17 cellular contexts compared by ENCODE assay signal in the genomic region with DNA sequence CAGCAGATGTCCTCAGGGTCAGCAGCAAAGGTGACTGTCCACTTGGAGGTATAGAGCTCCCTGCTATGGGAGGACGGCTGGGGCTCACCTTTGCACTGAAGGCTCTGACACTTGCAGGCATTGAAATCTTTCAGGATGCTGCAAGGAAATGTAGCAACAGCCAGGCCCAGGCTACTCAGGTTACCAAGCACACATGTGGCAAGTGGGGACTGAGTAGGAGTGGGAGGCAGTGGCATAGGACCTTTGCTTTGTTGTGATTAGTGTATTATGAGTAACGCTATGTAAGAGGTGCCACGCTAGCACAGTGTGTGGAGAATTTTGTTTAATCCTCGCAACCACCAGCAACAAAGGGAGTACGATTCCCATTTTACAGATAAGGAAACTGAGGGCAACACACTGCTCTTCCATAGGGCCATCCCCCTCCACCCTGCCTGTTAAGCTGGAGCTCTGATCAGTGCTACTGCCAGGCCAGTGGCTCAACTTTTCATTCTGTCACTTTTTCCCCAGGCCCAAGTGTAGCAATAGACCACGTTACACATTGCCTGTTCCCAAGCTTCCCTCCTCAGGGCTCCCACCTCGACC. TPM values are rescaled to one million over a fixed set of nuclear protein-coding genes. Genes with fewer than 3 reads are reported as not detected.
DNase-seq lines count a peak whose midpoint lies in the region; ATAC-seq and TF ChIP-seq lines count a peak whose summit lies in the region.
"Had no signal": no experiment of that assay in that cellular context is flagged by ENCODE, and none has a peak within 500 bp of the region (broad histone marks: within the 10 kb centered on the region; RNA-seq: fewer than 3 reads in every experiment).

No MANE protein-coding gene starts in this region.

- H3K27ac ChIP-seq in IMR-90 (ENCODE audit: insufficient read depth, low read length) (no peak overlapping the region), stomach smooth muscle (ENCODE audit: low read length) (peak overlapping the region; percentile 24), esophagus muscularis mucosa (replicated peaks in 1 of 4) (no peak overlapping the region), left lung (peak overlapping the region in 1 of 2 donors; percentile 60)
- H3K27ac ChIP-seq: RWPE1, SJSA1 had no signal

- TF ChIP-seq CTCF in IMR-90 (conservative IDR thresholded peaks at IDR 0.05; ENCODE audit: low read depth, low read length) (no peak), esophagus muscularis mucosa (IDR thresholded peaks at IDR 0.05) (no peak), left lung (IDR thresholded peaks at IDR 0.05) (no peak)

- no peak overlapping the region for H2BK5ac ChIP-seq in IMR-90 (ENCODE audit: low read depth, low read length, poor library complexity, severe bottlenecking)

- TF ChIP-seq POLR2A in IMR-90 (IDR thresholded peaks at IDR 0.05; ENCODE audit: low read depth, low read length) (no peak), esophagus muscularis mucosa (IDR thresholded peaks at IDR 0.05; ENCODE audit: low read depth) (no peak)

- H3K4me2 ChIP-seq in IMR-90 (ENCODE audit: low read depth, low read length): no peak overlapping the region

- H3K18ac ChIP-seq in IMR-90 (ENCODE audit: low read depth, low read length): no peak overlapping the region

- DNase-seq in activated naive CD8-positive, alpha-beta T cell treated with anti-CD3 and anti-CD28 coated beads, Interleukin-2, amount 50 U/mL, for 24 hours: no peak
- DNase-seq in IMR-90 (peak; percentile 19), esophagus muscularis mucosa (ENCODE audit: extremely low spot score) (no peak), left lung (no peak), cardiac septum (ENCODE audit: low spot score) (no peak)
- no peak for DNase-seq in effector memory CD8-positive, alpha-beta T cell
- DNase-seq: ACHN, DMS 273 treated with DMSO at 0.1 percent for 48 hours, NCI-H1417 treated with DMSO at 0.1 percent for 48 hours, NCI-H2029 treated with DMSO at 0.1 percent for 48 hours, NCI-H69 had no signal

- no peak for ATAC-seq in activated naive CD8-positive, alpha-beta T cell treated with anti-CD3 and anti-CD28 coated beads, Interleukin-2, amount 50 U/mL, for 24 hours
- ATAC-seq in IMR-90 (ENCODE audit: low read depth): no peak
- no peak for ATAC-seq in effector memory CD8-positive, alpha-beta T cell (replicated peaks)
- no peak for ATAC-seq in left lung

- H3K9me1 ChIP-seq in IMR-90 (ENCODE audit: insufficient read depth, low read length): peaks cover 7% of the 10 kb centered on the region; the same call in 1 of the 2 replicates

- H3K14ac ChIP-seq in IMR-90 (replicated peaks; ENCODE audit: low read depth, low read length): no peak overlapping the region

- peaks cover 16% of the 10 kb centered on the region for H3K4me1 Mint-ChIP-seq in activated naive CD8-positive, alpha-beta T cell (ENCODE audit: low read depth)
- peaks cover 20% of the 10 kb centered on the region for H3K4me1 Mint-ChIP-seq in activated naive CD8-positive, alpha-beta T cell treated with anti-CD3 and anti-CD28 coated beads, Interleukin-2, amount 50 U/mL, for 24 hours
- peaks cover 13 to 14% of the 10 kb centered on the region in 2 donors for H3K4me1 Mint-ChIP-seq in effector memory CD8-positive, alpha-beta T cell (ENCODE audit: low read depth in 2 of 2)

- no peaks in the 10 kb centered on the region for H3K27me3 ChIP-seq in IMR-90 (ENCODE audit: control insufficient read depth, insufficient read depth, low read length)
- H3K27me3 ChIP-seq in stomach smooth muscle (ENCODE audit: control insufficient read depth in 1 of 2, insufficient read depth in 2 of 2, low read length in 2 of 2): no peaks in the 10 kb centered on the region
- H3K27me3 ChIP-seq in esophagus muscularis mucosa: no peaks in the 10 kb centered on the region
- H3K27me3 ChIP-seq in left lung: no peaks in the 10 kb centered on the region
- H3K27me3 ChIP-seq: SJSA1 had no signal

- H3K4ac ChIP-seq in IMR-90 (ENCODE audit: low read depth, low read length): no peak overlapping the region

- no peaks in the 10 kb centered on the region for H3K9me3 Mint-ChIP-seq in activated naive CD8-positive, alpha-beta T cell (ENCODE audit: low read depth)
- H3K9me3 Mint-ChIP-seq in activated naive CD8-positive, alpha-beta T cell treated with anti-CD3 and anti-CD28 coated beads, Interleukin-2, amount 50 U/mL, for 24 hours: no peaks in the 10 kb centered on the region
- no peaks in the 10 kb centered on the region for H3K9me3 Mint-ChIP-seq in effector memory CD8-positive, alpha-beta T cell

- H2AK5ac ChIP-seq in IMR-90 (ENCODE audit: low read depth, low read length): no peak overlapping the region

- H3K4me3 Mint-ChIP-seq in activated naive CD8-positive, alpha-beta T cell: no peak overlapping the region
- H3K4me3 Mint-ChIP-seq in activated naive CD8-positive, alpha-beta T cell treated with anti-CD3 and anti-CD28 coated beads, Interleukin-2, amount 50 U/mL, for 24 hours: no peak overlapping the region
- no peak overlapping the region for H3K4me3 Mint-ChIP-seq in effector memory CD8-positive, alpha-beta T cell

- H3K56ac ChIP-seq in IMR-90 (ENCODE audit: extremely low read depth, insufficient read depth, low read length): no peak overlapping the region

- peak overlapping the region; percentile 50 for H3K27ac Mint-ChIP-seq in activated naive CD8-positive, alpha-beta T cell
- H3K27ac Mint-ChIP-seq in activated naive CD8-positive, alpha-beta T cell treated with anti-CD3 and anti-CD28 coated beads, Interleukin-2, amount 50 U/mL, for 24 hours: no peak overlapping the region
- H3K27ac Mint-ChIP-seq in effector memory CD8-positive, alpha-beta T cell: peak overlapping the region; percentile 16 to 77

- TSS peak; percentile 11 for BruUV-seq in IMR-90 (replicated peaks; lab: Mats Ljungman, UMichigan)

- no peak overlapping the region for H2BK20ac ChIP-seq in IMR-90 (ENCODE audit: low read depth, low read length)

- no peaks in the 10 kb centered on the region for H3K27me3 Mint-ChIP-seq in activated naive CD8-positive, alpha-beta T cell
- no peaks in the 10 kb centered on the region for H3K27me3 Mint-ChIP-seq in activated naive CD8-positive, alpha-beta T cell treated with anti-CD3 and anti-CD28 coated beads, Interleukin-2, amount 50 U/mL, for 24 hours
- H3K27me3 Mint-ChIP-seq in effector memory CD8-positive, alpha-beta T cell: no peaks in the 10 kb centered on the region

- H4K8ac ChIP-seq in IMR-90 (ENCODE audit: low read depth in 2 of 2, low read length in 2 of 2): no peak overlapping the region

- intact Hi-C loops in IMR-90 (cut with micrococcal nuclease): no loop called here
- intact Hi-C loops in esophagus muscularis mucosa (cut with DNase I): no loop called here
- intact Hi-C loops in left lung (cut with DNase I): no loop called here
- intact Hi-C loops in cardiac septum (cut with DNase I): no loop called here

- H4K91ac ChIP-seq in IMR-90 (ENCODE audit: insufficient read depth, low read depth, low read length): no peak overlapping the region

- 89% methylated on average over 3 of the region's 7 CpGs; no CpG with 5 or more reads in 1 of the 2 experiments for WGBS in IMR-90 (ENCODE audit: extremely low coverage in 2 of 2, insufficient read length in 1 of 2), 2 experiments
- 91% methylated on average over 7 of the region's 7 CpGs for WGBS in esophagus muscularis mucosa

- POLR2A ChIA-PET in IMR-90 (lab: Charles Lee; ENCODE audit: unreplicated experiment): no interaction called here

- dilution Hi-C loops in IMR-90 (cut with HindIII; ENCODE audit: low sequenced_read_pairs, unreplicated experiment): no loop called here

- H4K20me1 ChIP-seq in IMR-90 (ENCODE audit: insufficient read depth, low read length): peaks cover 13% of the 10 kb centered on the region

- peaks cover 0 to 21% of the 10 kb centered on the region in 2 experiments; a peak in 2 of 4 replicates for H3K79me1 ChIP-seq in IMR-90 (ENCODE audit: low read depth in 1 of 2, low read length in 2 of 2)

- H3K36me3 ChIP-seq in IMR-90 (ENCODE audit: control insufficient read depth, insufficient read depth, low read length): peaks cover 50% of the 10 kb centered on the region
- peaks cover 46 to 49% of the 10 kb centered on the region in 2 donors for H3K36me3 ChIP-seq in stomach smooth muscle (ENCODE audit: control insufficient read depth in 2 of 2, insufficient read depth in 2 of 2, low read length in 2 of 2)
- peaks cover 24 to 96% (median 79%) of the 10 kb centered on the region in 4 donors for H3K36me3 ChIP-seq in esophagus muscularis mucosa
- H3K36me3 ChIP-seq in left lung: peaks cover 0 to 93% of the 10 kb centered on the region in 2 donors

- H2AFZ ChIP-seq in IMR-90 (replicated peaks; ENCODE audit: low read length, poor library complexity): no peak overlapping the region

- no peak for TF ChIP-seq RAD21 in IMR-90 (IDR thresholded peaks at IDR 0.05; ENCODE audit: low read length)

- CTCF ChIA-PET in IMR-90 (lab: Yijun Ruan, JAX): no interaction called here

- H2AK9ac ChIP-seq in IMR-90 (replicated peaks; ENCODE audit: low read depth, low read length, poor library complexity): no peak overlapping the region

- H3K4me1 ChIP-seq in IMR-90 (ENCODE audit: control insufficient read depth, insufficient read depth, low read length): peaks cover 8% of the 10 kb centered on the region
- peaks cover 14% of the 10 kb centered on the region for H3K4me1 ChIP-seq in stomach smooth muscle (ENCODE audit: control insufficient read depth, insufficient read depth, low read length)
- peaks cover 0 to 25% (median 22%) of the 10 kb centered on the region in 4 donors for H3K4me1 ChIP-seq in esophagus muscularis mucosa
- peaks cover 7 to 15% of the 10 kb centered on the region in 2 donors for H3K4me1 ChIP-seq in left lung

- in situ Hi-C loops in IMR-90 (cut with MboI; ENCODE audit: low sequenced_read_pairs): no loop called here

- H2BK120ac ChIP-seq in IMR-90 (ENCODE audit: low read depth, low read length): no peak overlapping the region

- no peak for TF ChIP-seq EP300 in esophagus muscularis mucosa (IDR thresholded peaks at IDR 0.05)

- H3K36me3 Mint-ChIP-seq in activated naive CD8-positive, alpha-beta T cell: peaks cover 2% of the 10 kb centered on the region
- peaks cover 18% of the 10 kb centered on the region for H3K36me3 Mint-ChIP-seq in activated naive CD8-positive, alpha-beta T cell treated with anti-CD3 and anti-CD28 coated beads, Interleukin-2, amount 50 U/mL, for 24 hours (ENCODE audit: low read depth)
- peaks cover 85% of the 10 kb centered on the region for H3K36me3 Mint-ChIP-seq in effector memory CD8-positive, alpha-beta T cell (ENCODE audit: insufficient read depth)

- no peak overlapping the region for H3K23ac ChIP-seq in IMR-90 (ENCODE audit: low read depth, low read length)

- no peak overlapping the region for H4K5ac ChIP-seq in IMR-90 (ENCODE audit: low read depth, low read length)

- no peak overlapping the region for H2BK15ac ChIP-seq in IMR-90 (ENCODE audit: low read depth, low read length)

- H3K4me3 ChIP-seq in IMR-90 (ENCODE audit: insufficient read depth, low read depth, low read length): no peak overlapping the region
- no peak overlapping the region for H3K4me3 ChIP-seq in stomach smooth muscle (ENCODE audit: low read length in 2 of 2)
- no peak overlapping the region for H3K4me3 ChIP-seq in esophagus muscularis mucosa
- H3K4me3 ChIP-seq in left lung: no peak overlapping the region
- H3K4me3 ChIP-seq: SJSA1 had no signal

- H3K9ac ChIP-seq in IMR-90 (ENCODE audit: low read depth, low read length) (no peak overlapping the region), stomach smooth muscle (ENCODE audit: low read length in 2 of 2) (no peak overlapping the region)

- H3K9me3 ChIP-seq in IMR-90 (ENCODE audit: control insufficient read depth, insufficient read depth, low read length) (no peaks in the 10 kb centered on the region), stomach smooth muscle (ENCODE audit: control insufficient read depth in 2 of 2, low read length in 2 of 2) (no peaks in the 10 kb centered on the region), esophagus muscularis mucosa (no peaks in the 10 kb centered on the region), left lung (no peaks in the 10 kb centered on the region)
- H3K9me3 ChIP-seq: SJSA1 had no signal

RNA-seq across cellular contexts. Expression of gene TMEM63A, which starts 21.2 kb away (rescaled TPM):
- 4.7 and 5.6 TPM in 2 replicates for total RNA-seq in IMR-90 (2012; rRNA removed)
- polyA plus RNA-seq in IMR-90 (2012; rRNA removed): 23.3 and 23.4 TPM in 2 replicates
- polyA plus RNA-seq in IMR-90 (2012; cell fraction: cytosol; rRNA removed): 6.1 and 8.6 TPM in 2 replicates
- 206 and 213 TPM in 2 replicates for polyA plus RNA-seq in IMR-90 (2012; cell fraction: nucleus; rRNA removed; ENCODE audit: low replicate concordance)
- 10 to 100 TPM; 14.6 to 30.7 (median 24.5) TPM for total RNA-seq in esophagus muscularis mucosa
- total RNA-seq in left lung: 10 to 100 TPM; 77.4 to 98.5 TPM
- total RNA-seq in cardiac septum: 21.4 TPM

RNA-seq across cellular contexts. Expression of gene LEFTY1, which starts 28.0 kb away (rescaled TPM):
- not detected in 2 replicates for total RNA-seq in IMR-90 (2012; rRNA removed)
- polyA plus RNA-seq in IMR-90 (2012; rRNA removed): not detected in 2 replicates
- polyA plus RNA-seq in IMR-90 (2012; cell fraction: cytosol; rRNA removed): not detected in 2 replicates
- 0.07 TPM in 1 of 2 replicates, not detected in the other for polyA plus RNA-seq in IMR-90 (2012; cell fraction: nucleus; rRNA removed; ENCODE audit: low replicate concordance)
- total RNA-seq in esophagus muscularis mucosa: under 1 TPM in 1 of 4 donors, not detected in 3; 0.33 TPM
- total RNA-seq in left lung: under 1 TPM in 1 of 2 donors, not detected in 1; 0.61 TPM
- not detected for total RNA-seq in cardiac septum
- total RNA-seq: Daoy, LHCN-M2, SJSA1 had no signal

RNA-seq across cellular contexts. Expression of gene EPHX1, which starts 51.0 kb away (rescaled TPM):
- total RNA-seq in IMR-90 (2012; rRNA removed) (16.9 and 20.3 TPM in 2 replicates), esophagus muscularis mucosa (100 to 1,000 TPM in 1 of 4 donors, 10 to 100 TPM in 3; 59.0 to 136 (median 85.6) TPM), left lung (100 to 1,000 TPM; 116 to 305 TPM), cardiac septum (39.2 TPM)
- 33.8 and 46.3 TPM in 2 replicates for polyA plus RNA-seq in IMR-90 (2012; rRNA removed)
- polyA plus RNA-seq in IMR-90 (2012; cell fraction: cytosol; rRNA removed): 35.7 and 36.6 TPM in 2 replicates
- 14.3 and 16.2 TPM in 2 replicates for polyA plus RNA-seq in IMR-90 (2012; cell fraction: nucleus; rRNA removed; ENCODE audit: low replicate concordance)
